Comparison of ENCODE assay signal across 8 cellular contexts in the genomic region with DNA sequence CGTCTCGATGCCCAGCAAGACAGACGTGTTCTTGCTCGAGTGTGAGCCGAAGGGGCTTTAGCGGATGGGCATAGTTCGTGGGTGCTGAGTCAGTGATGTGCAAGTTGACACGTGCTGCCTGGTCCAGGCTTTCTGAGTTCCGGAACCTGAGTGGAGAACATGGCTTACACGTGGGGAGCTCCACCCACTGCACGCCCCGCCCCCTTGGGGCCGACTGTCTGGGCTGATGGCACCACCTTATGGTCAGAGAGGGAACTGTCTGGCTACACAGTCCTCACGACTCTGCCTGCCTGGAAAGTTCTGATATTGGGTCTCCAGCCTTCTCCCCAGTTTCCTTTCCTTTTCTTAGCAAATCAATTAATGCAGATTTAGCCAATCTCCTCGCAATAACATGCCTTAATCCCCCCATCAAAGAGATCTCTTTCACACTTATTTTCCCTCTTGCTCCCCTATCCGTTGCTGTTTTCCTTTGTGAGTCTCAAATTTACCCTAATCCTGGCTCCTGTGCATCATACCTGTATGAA. TPM values are rescaled to one million over a fixed set of nuclear protein-coding genes. Genes with fewer than 3 reads are reported as not detected.
DNase-seq lines count a peak whose midpoint lies in the region; ATAC-seq, FAIRE-seq and TF ChIP-seq lines count a peak whose summit lies in the region.

No MANE protein-coding gene starts in this region.

- CTCF ChIA-PET in HepG2 (lab: Yijun Ruan, JAX; ENCODE audit: low intra/inter-chr PET ratio, low total read pairs) = interaction anchor here (0.7 to 4.4 kb wide), 3 partner anchors 35 to 166 kb away, joined by 3 to 90 read pairs (median 9); no protein-coding TSS in a partner anchor

- TF ChIP-seq EP300 in HepG2 (IDR thresholded peaks at IDR 0.05; ENCODE audit: low read depth in 2 of 2, low read length in 2 of 2) (no peak), HepG2 (CRISPR knock-in tag; IDR thresholded peaks at IDR 0.05; ENCODE audit: borderline replicate concordance) (no peak)

- peak; percentile 91 for DNase-seq in AG08396 (ENCODE audit: low spot score)
- DNase-seq in NCI-H2196 (lab: John Stamatoyannopoulos, UW; ENCODE audit: unreplicated experiment) = peak; percentile 84
- peak; percentile 39 for DNase-seq in activated CD4-positive, CD25-positive, alpha-beta regulatory T cell treated with anti-CD3 and anti-CD28 coated beads, Interleukin-2, amount 50 U/mL, for 16 hours (ENCODE audit: low read depth, low spot score)
- DNase-seq in cerebellar cortex (ENCODE audit: low spot score) = peak; percentile 53
- peak; percentile 74 for DNase-seq in HepG2 (ENCODE audit: low spot score)
- DNase-seq in stimulated activated CD4-positive, alpha-beta T cell treated with anti-CD3 and anti-CD28 coated beads, TNF-alpha, amount 100 ng/mL, for 1 hour (ENCODE audit: low read depth in 3 of 3, low spot score in 1 of 3) = peak in 2 of 3 donors; percentile 15 to 66

- TF ChIP-seq POLR2A in HepG2 (IDR thresholded peaks at IDR 0.05; ENCODE audit: insufficient read depth in 1 of 2, low read depth in 2 of 2, low read length in 2 of 2) = no peak

- FAIRE-seq in HepG2 (lab: Jason Lieb, UNC) = peak; percentile 87

- no peak overlapping the region for H3K9ac ChIP-seq in HepG2 (ENCODE audit: insufficient read depth, low read depth, low read length)

- peak; percentile 98 for TF ChIP-seq RAD21 in HepG2 (CRISPR knock-in tag; IDR thresholded peaks at IDR 0.05)

- no peak overlapping the region for H3K27ac ChIP-seq in HepG2 (ENCODE audit: extremely low read length, insufficient read depth, low read length)

- peak; percentile 99 for TF ChIP-seq CTCF in HepG2 (CRISPR knock-in tag; IDR thresholded peaks at IDR 0.05)

- no peaks in the 10 kb centered on the region for H3K9me3 ChIP-seq in HepG2 (ENCODE audit: low read length)

- peaks cover 12% of the 10 kb centered on the region for H3K79me2 ChIP-seq in HepG2 (ENCODE audit: insufficient read depth, low read length)

- no peak overlapping the region for H3K4me3 ChIP-seq in HepG2 (replicated peaks in 1 of 3; ENCODE audit: insufficient read depth in 1 of 3, low read depth in 2 of 3, low read length in 3 of 3)

- BruUV-seq in HepG2 (replicated peaks; lab: Mats Ljungman, UMichigan) = no TSS peak

- WGBS in HepG2 (ENCODE audit: low lambda C conversion rate) = 73% methylated on average over 9 of the region's 16 CpGs

- H3K4me1 ChIP-seq in HepG2 (ENCODE audit: insufficient read depth, low read length) = peaks cover 27% of the 10 kb centered on the region

- intact Hi-C loops in HepG2 (cut with micrococcal nuclease; ENCODE audit: unreplicated experiment) = loop anchor here (1.0 kb wide), 2 partner anchors 38 to 354 kb away; no protein-coding TSS in a partner anchor

- peaks cover 9% of the 10 kb centered on the region; the same call in 1 of the 2 replicates for H4K20me1 ChIP-seq in HepG2 (ENCODE audit: insufficient read depth, low read length)

- peak; percentile 89 for ATAC-seq in GM18867 (IDR thresholded peaks at IDR 0.05; ENCODE audit: unreplicated experiment)
- peak; percentile 69 for ATAC-seq in HG03097 (IDR thresholded peaks at IDR 0.05; ENCODE audit: low FRiP score, unreplicated experiment)
- ATAC-seq in HepG2 = peak; percentile 20

- H3K36me3 ChIP-seq in HepG2 (replicated peaks in 1 of 2; ENCODE audit: control insufficient read depth in 1 of 2, insufficient read depth in 2 of 2, low read length in 2 of 2) = no peaks in the 10 kb centered on the region; a peak in 1 of 5 replicates

- POLR2A ChIA-PET in HepG2 (lab: Yijun Ruan, JAX) = interaction anchor here (0.7 to 7.2 kb wide), 8 partner anchors 9 to 625 kb away, joined by 3 to 513 read pairs (median 4); partner anchors contain the start of gene ATP6V0E1

- H3K4me2 ChIP-seq in HepG2 (ENCODE audit: low read depth, low read length) = no peak overlapping the region; the same call in 1 of the 2 replicates

- no peak overlapping the region for H2AFZ ChIP-seq in HepG2 (ENCODE audit: low read length)

- H3K27me3 ChIP-seq in HepG2 (ENCODE audit: control insufficient read depth in 1 of 2, insufficient read depth in 2 of 2, low read length in 2 of 2) = no peaks in the 10 kb centered on the region; a peak in 1 of 5 replicates

- in situ Hi-C loops in HepG2 (cut with HindIII; ENCODE audit: extremely low pct_ligation_motif_present, low pct_unique_long_range_greater_than_20kb) = loop anchor here (5.0 kb wide), 1 partner anchor 40 kb away; no protein-coding TSS in a partner anchor

TF ChIP-seq in HepG2, 621 proteins besides CTCF, POLR2A, EP300 and RAD21 (continues in another document):
- peak; percentile 68 for TF ChIP-seq TFDP2 (CRISPR knock-in tag; IDR thresholded peaks at IDR 0.05)
- no peak for TF ChIP-seq RBFOX2 (IDR thresholded peaks at IDR 0.05; ENCODE audit: low read depth, low read length)
- no peak for TF ChIP-seq ZIK1 (CRISPR knock-in tag; IDR thresholded peaks at IDR 0.05; ENCODE audit: borderline replicate concordance, low read depth)
- TF ChIP-seq ERF (CRISPR knock-in tag; IDR thresholded peaks at IDR 0.05) = peak; percentile 80; the same call in 1 of the 2 replicates
- no peak for TF ChIP-seq ZNF569 (CRISPR knock-in tag; IDR thresholded peaks at IDR 0.05; ENCODE audit: borderline replicate concordance)
- TF ChIP-seq DR1 (CRISPR knock-in tag; IDR thresholded peaks at IDR 0.05) = no peak
- no peak for TF ChIP-seq BRCA1 (CRISPR knock-in tag; IDR thresholded peaks at IDR 0.05)
- no peak for TF ChIP-seq MEIS1 (CRISPR knock-in tag; IDR thresholded peaks at IDR 0.05; ENCODE audit: borderline replicate concordance)
- TF ChIP-seq ZNF816 (CRISPR knock-in tag; IDR thresholded peaks at IDR 0.05; ENCODE audit: borderline replicate concordance) = no peak
- no peak for TF ChIP-seq ASH2L (IDR thresholded peaks at IDR 0.05; ENCODE audit: insufficient read length, low read depth, low read length)
- TF ChIP-seq JDP2 (CRISPR knock-in tag; IDR thresholded peaks at IDR 0.05; ENCODE audit: borderline replicate concordance) = no peak
- no peak for TF ChIP-seq MLXIP (CRISPR knock-in tag; IDR thresholded peaks at IDR 0.05; ENCODE audit: borderline replicate concordance)
- no peak for TF ChIP-seq PHF8 (CRISPR knock-in tag; IDR thresholded peaks at IDR 0.05)
- TF ChIP-seq FOXC1 (CRISPR knock-in tag; IDR thresholded peaks at IDR 0.05; ENCODE audit: borderline replicate concordance) = peak; percentile 30; the same call in 1 of the 2 replicates

RNA-seq across cellular contexts. Expression of gene STC2, which starts 3.8 kb away (rescaled TPM):
- total RNA-seq in HepG2 (2016; rRNA removed; fragmentation: Illumina TruSeq; extraction: Trizol) = 10.7 and 27.1 TPM in 2 replicates
- 2.6 and 3.3 TPM in 2 replicates for total RNA-seq in HepG2 (2016; cell fraction: cytosol; rRNA removed; fragmentation: Illumina TruSeq; extraction: Trizol; ENCODE audit: low read depth)
- 7.9 and 28.0 TPM in 2 replicates for total RNA-seq in HepG2 (2016; cell fraction: insoluble cytoplasmic fraction; rRNA removed; fragmentation: Illumina TruSeq; extraction: Trizol)
- total RNA-seq in HepG2 (2016; cell fraction: membrane; rRNA removed; fragmentation: Illumina TruSeq; extraction: Trizol) = 6.2 and 6.4 TPM in 2 replicates
- total RNA-seq in HepG2 (2016; cell fraction: nucleus; rRNA removed; fragmentation: Illumina TruSeq; extraction: Trizol) = 33.8 and 37.3 TPM in 2 replicates
- 69.2 and 94.0 TPM in 2 replicates for polyA plus RNA-seq in HepG2 (2011; rRNA removed)
- 102 and 149 TPM in 2 replicates for polyA plus RNA-seq in HepG2 (2011; cell fraction: cytosol; rRNA removed)
- polyA plus RNA-seq in HepG2 (2011; cell fraction: nucleus; rRNA removed) = 198 and 199 TPM in 2 replicates
- 94.1 and 190 TPM in 2 replicates for polyA plus RNA-seq in HepG2 (2012)
- polyA plus RNA-seq in HepG2 (2016; cell fraction: cytosol; fragmentation: Illumina TruSeq; extraction: Trizol; ENCODE audit: low read depth) = 2.2 TPM in 2 replicates
- 8.5 and 9.7 TPM in 2 replicates for polyA plus RNA-seq in HepG2 (2016; cell fraction: insoluble cytoplasmic fraction; fragmentation: Illumina TruSeq; extraction: Trizol; ENCODE audit: low read depth)
- polyA plus RNA-seq in HepG2 (2016; cell fraction: membrane; fragmentation: Illumina TruSeq; extraction: Trizol; ENCODE audit: low read depth) = 3.9 and 4.3 TPM in 2 replicates
- polyA plus RNA-seq in HepG2 (2016; cell fraction: nucleus; fragmentation: Illumina TruSeq; extraction: Trizol; ENCODE audit: insufficient read depth, low read depth) = 51.5 and 52.5 TPM in 2 replicates
- 19.1 and 61.4 TPM in 2 replicates for polyA minus RNA-seq in HepG2 (2011; rRNA and poly(A)+ RNA removed; ENCODE audit: low replicate concordance)
- 90.7 and 104 TPM in 2 replicates for polyA minus RNA-seq in HepG2 (2011; cell fraction: cytosol; rRNA and poly(A)+ RNA removed)
- polyA minus RNA-seq in HepG2 (2011; cell fraction: nucleus; rRNA and poly(A)+ RNA removed) = 135 and 186 TPM in 2 replicates

Comparison
In these comparisons a context has a peak if more than half of its experiments do, and no peak if none do; other contexts are left out.
1. DNase-seq: peak in every context shown above with its lines; median percentile 91 in AG08396; 84 in NCI-H2196; 74 in HepG2; 53 in cerebellar cortex; 40 in stimulated activated CD4-positive, alpha-beta T cell treated with anti-CD3 and anti-CD28 coated beads, TNF-alpha, amount 100 ng/mL, for 1 hour; 39 in activated CD4-positive, CD25-positive, alpha-beta regulatory T cell treated with anti-CD3 and anti-CD28 coated beads, Interleukin-2, amount 50 U/mL, for 16 hours.
2. ATAC-seq: peak in every context shown above with its lines; median percentile 89 in GM18867; 69 in HG03097; 20 in HepG2.